ENCODE assay signal across 17 cellular contexts in the genomic region with DNA sequence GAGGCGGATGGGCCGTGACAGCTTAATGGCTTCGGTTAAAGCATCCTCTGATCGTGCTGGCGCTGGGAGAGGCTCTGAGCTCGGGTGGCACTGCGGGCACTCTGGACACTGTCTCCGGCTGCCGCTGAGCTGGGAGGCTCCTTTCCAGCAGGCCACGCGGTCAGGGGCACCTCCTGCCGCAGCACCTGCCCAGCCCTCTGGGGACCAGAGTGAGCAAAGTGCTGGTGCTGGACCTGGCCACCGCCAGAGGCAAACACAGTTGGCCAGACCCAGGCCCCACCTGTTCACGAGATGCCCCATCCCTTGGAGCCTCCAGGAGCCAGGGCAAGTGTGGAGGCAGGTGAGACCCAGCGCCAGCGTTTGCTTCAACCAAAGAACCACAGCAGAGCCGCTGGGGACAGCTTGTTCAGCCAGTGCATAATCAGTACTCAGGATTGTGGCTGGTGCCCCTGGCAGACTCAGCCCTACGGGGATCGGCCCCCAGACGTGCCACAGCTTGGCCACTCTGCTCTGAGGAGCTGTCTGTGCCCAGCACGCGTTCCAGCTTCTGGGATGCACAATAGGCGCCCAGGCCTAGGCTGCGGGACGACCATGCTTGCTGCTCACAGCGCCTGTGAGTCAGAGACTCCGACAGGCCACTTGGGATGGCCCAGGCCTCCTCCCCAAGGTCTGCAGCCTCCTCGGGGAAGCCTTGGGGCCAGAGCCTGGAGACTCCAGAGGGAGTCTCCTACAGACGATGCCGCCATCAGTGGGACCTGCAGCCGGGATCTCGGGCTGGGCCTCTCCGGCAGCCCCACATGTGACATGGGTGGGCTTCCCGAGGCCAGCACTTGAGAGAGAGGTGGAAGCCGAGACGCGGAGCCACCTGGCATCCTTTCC. TPM values are rescaled to one million over a fixed set of nuclear protein-coding genes. Genes with fewer than 3 reads are reported as not detected.
DNase-seq lines count a peak whose midpoint lies in the region; ATAC-seq, FAIRE-seq and TF ChIP-seq lines count a peak whose summit lies in the region.
"Had no signal": no experiment of that assay in that cellular context is flagged by ENCODE, and none has a peak within 500 bp of the region (broad histone marks: within the 10 kb centered on the region; RNA-seq: fewer than 3 reads in every experiment).

No MANE protein-coding gene starts in this region.

- ATAC-seq in SK-N-SH treated with all-trans-retinoic acid at 6 μM for 48 hours (peak; percentile 63), PC-3 (peak; percentile 43), HG02970 (IDR thresholded peaks at IDR 0.05; ENCODE audit: low FRiP score, unreplicated experiment) (no peak)
- ATAC-seq in stimulated activated effector memory CD8-positive, alpha-beta T cell treated with anti-CD3 and anti-CD28 coated beads, Interleukin-12 subunit alpha, Interleukin-12 subunit beta, amount 100 ng/mL, for 72 hours: peak; percentile 0

- H3K9ac ChIP-seq in SK-N-SH (no peak overlapping the region), PC-3 (ENCODE audit: low read length) (peak overlapping the region; percentile 28; the same call in 1 of the 2 replicates)

- peak overlapping the region; percentile 87 for H3K4me3 Mint-ChIP-seq in stimulated activated effector memory CD8-positive, alpha-beta T cell treated with anti-CD3 and anti-CD28 coated beads, Interleukin-12 subunit alpha, Interleukin-12 subunit beta, amount 100 ng/mL, for 72 hours

- POLR2A ChIA-PET in SK-N-SH (lab: Yijun Ruan, JAX) (no interaction called here), PC-3 (lab: Charles Lee; ENCODE audit: unreplicated experiment) (interaction anchor here (0.6 to 1.2 kb wide), 7 partner anchors 14 to 40 kb away, joined by 3 to 7 read pairs (median 3); no protein-coding TSS in a partner anchor)

- no peak for TF ChIP-seq RAD21 in SK-N-SH (IDR thresholded peaks at IDR 0.05; ENCODE audit: low read length)

- FAIRE-seq in small intestine (lab: Jason Lieb, UNC): no peak
- FAIRE-seq: A204.1, D721Med, GM19239 had no signal

- H3K27ac ChIP-seq in SK-N-SH (ENCODE audit: low read depth in 2 of 2, low read length in 1 of 2) (no peak overlapping the region), PC-3 (ENCODE audit: low read length) (peak overlapping the region; percentile 98), epithelial cell of prostate (peak overlapping the region; percentile 71), caudate nucleus (ENCODE audit: low read depth, low read length) (no peak overlapping the region), small intestine (ENCODE audit: low read depth in 1 of 2, low read length in 1 of 2) (peak overlapping the region in 1 of 2 donors; percentile 22)

- DNase-seq in SK-N-SH (no peak), PC-3 (no peak), epithelial cell of prostate (ENCODE audit: low read depth, low spot score) (no peak), caudate nucleus (lab: John Stamatoyannopoulos, UW) (no peak), small intestine (no peak)
- no peak for DNase-seq in stimulated activated effector memory CD8-positive, alpha-beta T cell treated with anti-CD3 and anti-CD28 coated beads, Interleukin-12 subunit alpha, Interleukin-12 subunit beta, amount 100 ng/mL, for 72 hours (ENCODE audit: low spot score in 2 of 2)
- DNase-seq: erythroblast, midbrain, NCI-H2227 treated with DMSO at 0.1 percent for 48 hours, retina, RPMI8226 had no signal

- BruUV-seq in PC-3 (replicated peaks; lab: Mats Ljungman, UMichigan): no TSS peak

- H2AFZ ChIP-seq in SK-N-SH (ENCODE audit: low read depth) (no peak overlapping the region), PC-3 (ENCODE audit: low read length) (no peak overlapping the region)

- no peak overlapping the region for H3K4me3 ChIP-seq in SK-N-SH (ENCODE audit: low read depth in 2 of 2, low read length in 1 of 2)
- no peak overlapping the region for H3K4me3 ChIP-seq in PC-3 (ENCODE audit: low read length)
- no peak overlapping the region for H3K4me3 ChIP-seq in small intestine (ENCODE audit: low read depth in 1 of 2, low read length in 2 of 2)
- H3K4me3 ChIP-seq: thyroid gland had no signal

- H3K79me2 ChIP-seq in SK-N-SH (ENCODE audit: insufficient read depth): no peaks in the 10 kb centered on the region
- H3K79me2 ChIP-seq in PC-3 (ENCODE audit: low read length): peaks cover 32% of the 10 kb centered on the region

- H3K4me2 ChIP-seq in SK-N-SH: no peak overlapping the region
- H3K4me2 ChIP-seq in PC-3 (ENCODE audit: low read length): peak overlapping the region; percentile 84

- intact Hi-C loops in PC-3 (cut with micrococcal nuclease): loop anchor here (1.0 to 2.0 kb wide), 2 partner anchors 13 to 19 kb away; no protein-coding TSS in a partner anchor

- H3K27ac Mint-ChIP-seq in stimulated activated effector memory CD8-positive, alpha-beta T cell treated with anti-CD3 and anti-CD28 coated beads, Interleukin-12 subunit alpha, Interleukin-12 subunit beta, amount 100 ng/mL, for 72 hours: peak overlapping the region; percentile 94

- no peaks in the 10 kb centered on the region for H3K9me2 ChIP-seq in SK-N-SH
- no peaks in the 10 kb centered on the region for H3K9me2 ChIP-seq in PC-3 (replicated peaks; ENCODE audit: low read length)

- no peaks in the 10 kb centered on the region for H3F3A ChIP-seq in SK-N-SH (replicated peaks; ENCODE audit: insufficient read depth)
- H3F3A ChIP-seq in PC-3 (ENCODE audit: low read length, unreplicated experiment): peaks cover 9% of the 10 kb centered on the region

- H3K9me3 ChIP-seq in SK-N-SH: no peaks in the 10 kb centered on the region
- H3K9me3 ChIP-seq in PC-3 (ENCODE audit: low read length): no peaks in the 10 kb centered on the region
- H3K9me3 ChIP-seq in small intestine (ENCODE audit: control insufficient read depth, low read depth): no peaks in the 10 kb centered on the region
- H3K9me3 ChIP-seq: thyroid gland had no signal

- WGBS in SK-N-SH (ENCODE audit: low lambda C conversion rate): 65% methylated on average over 26 of the region's 37 CpGs
- WGBS in small intestine, 3 donors: 77 to 88% (median 85%) methylated on average over 34 to 37 of the region's 37 CpGs

- H3K4me1 ChIP-seq in SK-N-SH (ENCODE audit: control insufficient read depth in 1 of 2, insufficient read depth in 2 of 2, low read depth in 1 of 2, low read length in 1 of 2) (peaks cover 8 to 17% of the 10 kb centered on the region in 2 experiments; a peak in 3 of 4 replicates), PC-3 (ENCODE audit: insufficient read depth, low read length) (peaks cover 66% of the 10 kb centered on the region), small intestine (ENCODE audit: control insufficient read depth in 2 of 2, insufficient read depth in 1 of 2, low read depth in 1 of 2, low read length in 1 of 2) (no peaks in the 10 kb centered on the region)

- no peaks in the 10 kb centered on the region for H3K36me3 Mint-ChIP-seq in stimulated activated effector memory CD8-positive, alpha-beta T cell treated with anti-CD3 and anti-CD28 coated beads, Interleukin-12 subunit alpha, Interleukin-12 subunit beta, amount 100 ng/mL, for 72 hours

- H3K4me1 Mint-ChIP-seq in stimulated activated effector memory CD8-positive, alpha-beta T cell treated with anti-CD3 and anti-CD28 coated beads, Interleukin-12 subunit alpha, Interleukin-12 subunit beta, amount 100 ng/mL, for 72 hours: peaks cover 42% of the 10 kb centered on the region

- no peaks in the 10 kb centered on the region for H3K27me3 ChIP-seq in SK-N-SH (ENCODE audit: insufficient read depth)
- no peaks in the 10 kb centered on the region for H3K27me3 ChIP-seq in PC-3 (ENCODE audit: low read length)
- peaks cover 0 to 2% of the 10 kb centered on the region in 2 donors for H3K27me3 ChIP-seq in small intestine (ENCODE audit: control insufficient read depth in 2 of 2, insufficient read depth in 2 of 2, low read length in 2 of 2)
- H3K27me3 ChIP-seq: thyroid gland had no signal

- H3K9me3 Mint-ChIP-seq in stimulated activated effector memory CD8-positive, alpha-beta T cell treated with anti-CD3 and anti-CD28 coated beads, Interleukin-12 subunit alpha, Interleukin-12 subunit beta, amount 100 ng/mL, for 72 hours: no peaks in the 10 kb centered on the region

- CTCF ChIA-PET in SK-N-SH (lab: Yijun Ruan, JAX): interaction anchor here (0.6 to 4.6 kb wide), 4 partner anchors 12 to 104 kb away, joined by 3 to 38 read pairs (median 3); no protein-coding TSS in a partner anchor
- CTCF ChIA-PET in PC-3 (lab: Charles Lee): interaction anchor here (1.1 to 1.6 kb wide), 3 partner anchors 13 to 190 kb away, joined by 4 to 13 read pairs (median 7); no protein-coding TSS in a partner anchor

- TF ChIP-seq EP300 in SK-N-SH (IDR thresholded peaks at IDR 0.05; ENCODE audit: borderline replicate concordance in 1 of 2, low read depth in 1 of 2, low read length in 1 of 2): no peak

- TF ChIP-seq CTCF in SK-N-SH (IDR thresholded peaks at IDR 0.05) (no peak), PC-3 (conservative IDR thresholded peaks at IDR 0.05; ENCODE audit: low read depth, low read length) (no peak)

- H3K36me3 ChIP-seq in SK-N-SH (replicated peaks in 1 of 2; ENCODE audit: control insufficient read depth in 1 of 2, insufficient read depth in 2 of 2, low read length in 1 of 2) (no peaks in the 10 kb centered on the region), PC-3 (ENCODE audit: low read depth, low read length) (no peaks in the 10 kb centered on the region), small intestine (ENCODE audit: control insufficient read depth in 2 of 2, insufficient read depth in 2 of 2, low read length in 2 of 2) (no peaks in the 10 kb centered on the region)
- H3K36me3 ChIP-seq: thyroid gland had no signal

- H4K20me1 ChIP-seq in SK-N-SH (ENCODE audit: insufficient read depth) (no peaks in the 10 kb centered on the region), PC-3 (ENCODE audit: low read length) (no peaks in the 10 kb centered on the region)

TF ChIP-seq in SK-N-SH treated with all-trans-retinoic acid at 6 μM for 48 hours, 23 proteins besides CTCF, POLR2A, EP300 and RAD21 (continues in another document):
- TF ChIP-seq SNAI2 (CRISPR knock-in tag; IDR thresholded peaks at IDR 0.05) (no peak), OSR1 (CRISPR knock-in tag; IDR thresholded peaks at IDR 0.05) (no peak), ZNF8 (CRISPR knock-in tag; IDR thresholded peaks at IDR 0.05) (no peak)

TF ChIP-seq in SK-N-SH, 30 proteins besides CTCF, POLR2A, EP300 and RAD21 (continues in another document):
- TF ChIP-seq, protein P1, sequence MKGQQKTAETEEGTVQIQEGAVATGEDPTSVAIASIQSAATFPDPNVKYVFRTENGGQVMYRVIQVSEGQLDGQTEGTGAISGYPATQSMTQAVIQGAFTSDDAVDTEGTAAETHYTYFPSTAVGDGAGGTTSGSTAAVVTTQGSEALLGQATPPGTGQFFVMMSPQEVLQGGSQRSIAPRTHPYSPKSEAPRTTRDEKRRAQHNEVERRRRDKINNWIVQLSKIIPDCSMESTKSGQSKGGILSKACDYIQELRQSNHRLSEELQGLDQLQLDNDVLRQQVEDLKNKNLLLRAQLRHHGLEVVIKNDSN (IDR thresholded peaks at IDR 0.05; ENCODE audit: borderline replicate concordance, low read depth): no peak

RNA-seq across cellular contexts. Expression of a gene that starts 38.2 kb away (rescaled TPM):
- polyA plus RNA-seq in SK-N-SH (2012; rRNA removed) (0.33 and 0.36 TPM in 2 replicates), small intestine (10 to 100 TPM in 1 of 3 donors, 1 to 10 TPM in 2; 2.2 to 22.4 (median 4.9) TPM)
- 0.19 and 0.42 TPM in 2 replicates for polyA plus RNA-seq in SK-N-SH (2012; cell fraction: cytosol; rRNA removed)
- 0.55 and 0.91 TPM in 2 replicates for polyA plus RNA-seq in SK-N-SH (2012; cell fraction: nucleus; rRNA removed)
- total RNA-seq in PC-3 (2014; rRNA removed): 161 and 162 TPM in 2 replicates

Comparison
In these comparisons a context has a peak if more than half of its experiments do, and no peak if none do; other contexts are left out.
1. H3K27ac ChIP-seq: peak in PC-3 (single experiment) and epithelial cell of prostate (single experiment); none in SK-N-SH (0 of 2) and caudate nucleus (single experiment).